1 cellular context compared by ENCODE assay signal in the genomic region with DNA sequence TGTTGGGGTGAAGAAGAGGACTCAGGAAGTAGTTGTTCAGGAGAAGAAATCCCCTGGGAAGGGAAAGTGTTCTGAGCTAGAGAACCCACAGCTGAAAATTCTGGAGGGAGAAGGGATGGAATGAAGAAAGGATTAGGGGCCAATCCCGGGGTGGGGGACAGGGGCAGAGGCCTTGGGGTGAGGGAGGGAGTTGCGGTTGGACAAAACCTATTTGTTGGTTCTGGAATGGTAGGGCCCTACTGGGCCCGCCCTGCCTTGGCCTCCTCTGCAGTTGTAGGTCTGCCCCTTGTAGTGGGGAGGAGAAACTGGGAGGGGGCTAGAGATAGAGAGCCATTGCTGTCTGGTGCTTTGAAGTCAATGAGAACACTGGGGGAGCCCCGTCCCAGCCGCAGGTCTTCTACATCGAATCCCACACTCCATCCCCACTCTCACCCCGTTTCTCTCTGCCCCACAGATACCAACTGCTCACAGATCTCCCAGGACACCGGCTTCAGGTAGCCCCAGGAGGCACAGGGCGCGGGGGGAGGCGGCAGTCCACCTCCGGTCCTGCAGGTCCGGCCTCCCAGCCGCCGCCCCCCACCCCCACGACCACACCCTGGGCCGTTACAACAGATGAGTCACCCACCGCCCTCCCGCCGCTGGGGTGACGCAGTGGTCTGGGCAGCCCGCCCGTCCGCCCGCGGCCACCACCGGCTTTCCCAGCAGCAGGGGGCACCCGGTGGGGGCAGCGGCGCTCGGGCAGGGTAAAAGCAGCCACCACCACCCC.
TF ChIP-seq lines count a peak whose summit lies in the region.

No MANE protein-coding gene starts in this region.

TF ChIP-seq in K562, 482 proteins besides CTCF, POLR2A, EP300 and RAD21 (continued from another document and continues in another):
- TF ChIP-seq, protein P1, sequence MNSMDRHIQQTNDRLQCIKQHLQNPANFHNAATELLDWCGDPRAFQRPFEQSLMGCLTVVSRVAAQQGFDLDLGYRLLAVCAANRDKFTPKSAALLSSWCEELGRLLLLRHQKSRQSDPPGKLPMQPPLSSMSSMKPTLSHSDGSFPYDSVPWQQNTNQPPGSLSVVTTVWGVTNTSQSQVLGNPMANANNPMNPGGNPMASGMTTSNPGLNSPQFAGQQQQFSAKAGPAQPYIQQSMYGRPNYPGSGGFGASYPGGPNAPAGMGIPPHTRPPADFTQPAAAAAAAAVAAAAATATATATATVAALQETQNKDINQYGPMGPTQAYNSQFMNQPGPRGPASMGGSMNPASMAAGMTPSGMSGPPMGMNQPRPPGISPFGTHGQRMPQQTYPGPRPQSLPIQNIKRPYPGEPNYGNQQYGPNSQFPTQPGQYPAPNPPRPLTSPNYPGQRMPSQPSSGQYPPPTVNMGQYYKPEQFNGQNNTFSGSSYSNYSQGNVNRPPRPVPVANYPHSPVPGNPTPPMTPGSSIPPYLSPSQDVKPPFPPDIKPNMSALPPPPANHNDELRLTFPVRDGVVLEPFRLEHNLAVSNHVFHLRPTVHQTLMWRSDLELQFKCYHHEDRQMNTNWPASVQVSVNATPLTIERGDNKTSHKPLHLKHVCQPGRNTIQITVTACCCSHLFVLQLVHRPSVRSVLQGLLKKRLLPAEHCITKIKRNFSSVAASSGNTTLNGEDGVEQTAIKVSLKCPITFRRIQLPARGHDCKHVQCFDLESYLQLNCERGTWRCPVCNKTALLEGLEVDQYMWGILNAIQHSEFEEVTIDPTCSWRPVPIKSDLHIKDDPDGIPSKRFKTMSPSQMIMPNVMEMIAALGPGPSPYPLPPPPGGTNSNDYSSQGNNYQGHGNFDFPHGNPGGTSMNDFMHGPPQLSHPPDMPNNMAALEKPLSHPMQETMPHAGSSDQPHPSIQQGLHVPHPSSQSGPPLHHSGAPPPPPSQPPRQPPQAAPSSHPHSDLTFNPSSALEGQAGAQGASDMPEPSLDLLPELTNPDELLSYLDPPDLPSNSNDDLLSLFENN (IDR thresholded peaks at IDR 0.05; ENCODE audit: low read depth in 2 of 2, low read length in 2 of 2): peak in 1 of 2 experiments; percentile 78; a peak in 2 of 4 replicates
- TF ChIP-seq SMC3 (conservative IDR thresholded peaks at IDR 0.05; ENCODE audit: insufficient read depth, low read depth, low read length) (no peak), FOXM1 (IDR thresholded peaks at IDR 0.05; ENCODE audit: low read depth) (no peak), FOXM1 (CRISPR knock-in tag; IDR thresholded peaks at IDR 0.05; ENCODE audit: low read depth) (no peak; the same call in 1 of the 2 replicates), RBBP5 (IDR thresholded peaks at IDR 0.05; ENCODE audit: borderline replicate concordance, insufficient read depth, low read length, poor library complexity, severe bottlenecking) (no peak), ETV1 (tag; conservative IDR thresholded peaks at IDR 0.05; ENCODE audit: low read depth) (peak; percentile 50), ZEB2 (IDR thresholded peaks at IDR 0.05) (peak; percentile 76), SIRT6 (IDR thresholded peaks at IDR 0.05; ENCODE audit: low read depth, low read length) (no peak), BHLHE40 (IDR thresholded peaks at IDR 0.05; ENCODE audit: low read length) (no peak), SMAD1 (IDR thresholded peaks at IDR 0.05; ENCODE audit: low read depth, low read length, partially characterized antibody) (no peak), STAT5B (CRISPR knock-in tag; IDR thresholded peaks at IDR 0.05) (no peak), PCBP2 (IDR thresholded peaks at IDR 0.05; ENCODE audit: low read depth, low read length, poor library complexity, severe bottlenecking) (no peak), JUND (IDR thresholded peaks at IDR 0.05; ENCODE audit: borderline replicate concordance, low read depth, low read length) (peak; percentile 99), JUND (tag; IDR thresholded peaks at IDR 0.05; ENCODE audit: borderline replicate concordance, low read depth, low read length) (peak; percentile 94; the same call in 1 of the 3 replicates), MAFF (IDR thresholded peaks at IDR 0.05; ENCODE audit: low read length) (no peak), TGIF2 (CRISPR knock-in tag; IDR thresholded peaks at IDR 0.05) (peak; percentile 24), ZBTB8A (IDR thresholded peaks at IDR 0.05; ENCODE audit: partially characterized antibody) (no peak), SRF (CRISPR knock-in tag; IDR thresholded peaks at IDR 0.05) (no peak), ARID1B (IDR thresholded peaks at IDR 0.05) (peak; percentile 79), BCOR (IDR thresholded peaks at IDR 0.05) (peak; percentile 41; the same call in 1 of the 2 replicates), SMARCC2 (IDR thresholded peaks at IDR 0.05; ENCODE audit: low read depth) (peak; percentile 65), PHB (CRISPR knock-in tag; IDR thresholded peaks at IDR 0.05) (no peak), MCM3 (IDR thresholded peaks at IDR 0.05) (no peak), HDAC3 (IDR thresholded peaks at IDR 0.05; ENCODE audit: borderline replicate concordance, partially characterized antibody) (peak; percentile 78), MCM7 (IDR thresholded peaks at IDR 0.05) (no peak), TOE1 (IDR thresholded peaks at IDR 0.05; ENCODE audit: borderline replicate concordance) (peak; percentile 15; the same call in 1 of the 2 replicates), TOE1 (CRISPR knock-in tag; IDR thresholded peaks at IDR 0.05; ENCODE audit: borderline replicate concordance, low read depth) (0 out of 2 replicates have a peak, but pooled peaks have one; percentile 69), HNRNPK (IDR thresholded peaks at IDR 0.05; ENCODE audit: low read depth, low read length, poor library complexity, severe bottlenecking) (peak; percentile 23), ZNF561 (CRISPR knock-in tag; conservative IDR thresholded peaks at IDR 0.05) (no peak), RBM14 (IDR thresholded peaks at IDR 0.05; ENCODE audit: borderline replicate concordance, insufficient read depth, low read depth, low read length) (no peak), DPF2 (IDR thresholded peaks at IDR 0.05) (peak; percentile 67), POLR2G (IDR thresholded peaks at IDR 0.05; ENCODE audit: low read depth, low read length) (peak; percentile 56; the same call in 1 of the 2 replicates), TAL1 (IDR thresholded peaks at IDR 0.05) (no peak), DMBX1 (CRISPR knock-in tag; IDR thresholded peaks at IDR 0.05; ENCODE audit: borderline replicate concordance) (no peak), STAT5A (IDR thresholded peaks at IDR 0.05; ENCODE audit: borderline replicate concordance, low read length) (no peak), BMI1 (IDR thresholded peaks at IDR 0.05; ENCODE audit: low read length) (no peak), PTTG1 (tag; IDR thresholded peaks at IDR 0.05; ENCODE audit: low read depth) (no peak), RBM22 (IDR thresholded peaks at IDR 0.05; ENCODE audit: low read depth, low read length, poor library complexity, severe bottlenecking) (peak; percentile 91), PHF21A (IDR thresholded peaks at IDR 0.05; ENCODE audit: borderline replicate concordance, low read depth) (peak; percentile 6; the same call in 1 of the 2 replicates), CTBP1 (IDR thresholded peaks at IDR 0.05; ENCODE audit: borderline replicate concordance) (peak; percentile 65; the same call in 1 of the 2 replicates), SP1 (CRISPR knock-in tag; IDR thresholded peaks at IDR 0.05) (peak; percentile 68; the same call in 1 of the 2 replicates), KDM4B (IDR thresholded peaks at IDR 0.05; ENCODE audit: borderline replicate concordance in 2 of 2, low read depth in 1 of 2) (0 out of 4 replicates have a peak, but pooled peaks of 1 of the 2 experiments have one; percentile 17), TRIM24 (IDR thresholded peaks at IDR 0.05) (peak; percentile 46 to 73; a peak in 3 of 4 replicates), POLR2B (IDR thresholded peaks at IDR 0.05; ENCODE audit: low read depth, partially characterized antibody) (peak; percentile 26), BRD4 (IDR thresholded peaks at IDR 0.05) (no peak), ZNF583 (CRISPR knock-in tag; IDR thresholded peaks at IDR 0.05) (no peak), ZNF785 (CRISPR knock-in tag; IDR thresholded peaks at IDR 0.05) (no peak), NR2C2 (CRISPR knock-in tag; IDR thresholded peaks at IDR 0.05) (no peak), NR2C2 (tag; IDR thresholded peaks at IDR 0.05) (peak; percentile 61), MIER1 (IDR thresholded peaks at IDR 0.05; ENCODE audit: low read depth) (no peak), ESRRA (IDR thresholded peaks at IDR 0.05; ENCODE audit: borderline replicate concordance, low read depth) (peak; percentile 53), ZNF76 (CRISPR knock-in tag; IDR thresholded peaks at IDR 0.05; ENCODE audit: borderline replicate concordance) (no peak), MCM2 (IDR thresholded peaks at IDR 0.05; ENCODE audit: low read depth) (no peak), CBFA2T3 (IDR thresholded peaks at IDR 0.05) (peak; percentile 59), HDAC2 (IDR thresholded peaks at IDR 0.05) (no peak), MYBL2 (IDR thresholded peaks at IDR 0.05; ENCODE audit: low read depth) (peak; percentile 80), MYBL2 (CRISPR knock-in tag; IDR thresholded peaks at IDR 0.05; ENCODE audit: borderline replicate concordance) (no peak), C11orf30 (IDR thresholded peaks at IDR 0.05; ENCODE audit: low read depth) (peak; percentile 50; the same call in 1 of the 2 replicates), STAG1 (CRISPR knock-in tag; IDR thresholded peaks at IDR 0.05; ENCODE audit: borderline replicate concordance) (no peak), GABPB1 (CRISPR knock-in tag; IDR thresholded peaks at IDR 0.05) (peak; percentile 61)
- TF ChIP-seq, protein P2, sequence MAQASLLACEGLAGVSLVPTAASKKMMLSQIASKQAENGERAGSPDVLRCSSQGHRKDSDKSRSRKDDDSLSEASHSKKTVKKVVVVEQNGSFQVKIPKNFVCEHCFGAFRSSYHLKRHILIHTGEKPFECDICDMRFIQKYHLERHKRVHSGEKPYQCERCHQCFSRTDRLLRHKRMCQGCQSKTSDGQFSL (CRISPR knock-in tag; IDR thresholded peaks at IDR 0.05): peak; percentile 65; the same call in 1 of the 2 replicates
- TF ChIP-seq, protein P2 (tag; IDR thresholded peaks at IDR 0.05): no peak; a peak in 1 of 4 replicates
- TF ChIP-seq, protein P3, sequence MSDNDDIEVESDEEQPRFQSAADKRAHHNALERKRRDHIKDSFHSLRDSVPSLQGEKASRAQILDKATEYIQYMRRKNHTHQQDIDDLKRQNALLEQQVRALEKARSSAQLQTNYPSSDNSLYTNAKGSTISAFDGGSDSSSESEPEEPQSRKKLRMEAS (CRISPR knock-in tag; IDR thresholded peaks at IDR 0.05): no peak
- TF ChIP-seq, protein P4, sequence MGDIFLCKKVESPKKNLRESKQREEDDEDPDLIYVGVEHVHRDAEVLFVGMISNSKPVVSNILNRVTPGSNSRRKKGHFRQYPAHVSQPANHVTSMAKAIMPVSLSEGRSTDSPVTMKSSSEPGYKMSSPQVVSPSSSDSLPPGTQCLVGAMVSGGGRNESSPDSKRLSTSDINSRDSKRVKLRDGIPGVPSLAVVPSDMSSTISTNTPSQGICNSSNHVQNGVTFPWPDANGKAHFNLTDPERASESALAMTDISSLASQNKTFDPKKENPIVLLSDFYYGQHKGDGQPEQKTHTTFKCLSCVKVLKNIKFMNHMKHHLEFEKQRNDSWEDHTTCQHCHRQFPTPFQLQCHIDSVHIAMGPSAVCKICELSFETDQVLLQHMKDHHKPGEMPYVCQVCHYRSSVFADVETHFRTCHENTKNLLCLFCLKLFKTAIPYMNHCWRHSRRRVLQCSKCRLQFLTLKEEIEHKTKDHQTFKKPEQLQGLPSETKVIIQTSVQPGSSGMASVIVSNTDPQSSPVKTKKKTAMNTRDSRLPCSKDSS (IDR thresholded peaks at IDR 0.05; ENCODE audit: low read depth, partially characterized antibody): no peak
- TF ChIP-seq, protein P5, sequence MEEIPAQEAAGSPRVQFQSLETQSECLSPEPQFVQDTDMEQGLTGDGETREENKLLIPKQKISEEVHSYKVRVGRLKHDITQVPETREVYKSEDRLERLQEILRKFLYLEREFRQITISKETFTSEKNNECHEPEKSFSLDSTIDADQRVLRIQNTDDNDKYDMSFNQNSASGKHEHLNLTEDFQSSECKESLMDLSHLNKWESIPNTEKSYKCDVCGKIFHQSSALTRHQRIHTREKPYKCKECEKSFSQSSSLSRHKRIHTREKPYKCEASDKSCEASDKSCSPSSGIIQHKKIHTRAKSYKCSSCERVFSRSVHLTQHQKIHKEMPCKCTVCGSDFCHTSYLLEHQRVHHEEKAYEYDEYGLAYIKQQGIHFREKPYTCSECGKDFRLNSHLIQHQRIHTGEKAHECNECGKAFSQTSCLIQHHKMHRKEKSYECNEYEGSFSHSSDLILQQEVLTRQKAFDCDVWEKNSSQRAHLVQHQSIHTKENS (CRISPR knock-in tag; IDR thresholded peaks at IDR 0.05): no peak
- TF ChIP-seq, protein P6, sequence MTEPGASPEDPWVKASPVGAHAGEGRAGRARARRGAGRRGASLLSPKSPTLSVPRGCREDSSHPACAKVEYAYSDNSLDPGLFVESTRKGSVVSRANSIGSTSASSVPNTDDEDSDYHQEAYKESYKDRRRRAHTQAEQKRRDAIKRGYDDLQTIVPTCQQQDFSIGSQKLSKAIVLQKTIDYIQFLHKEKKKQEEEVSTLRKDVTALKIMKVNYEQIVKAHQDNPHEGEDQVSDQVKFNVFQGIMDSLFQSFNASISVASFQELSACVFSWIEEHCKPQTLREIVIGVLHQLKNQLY (CRISPR knock-in tag; conservative IDR thresholded peaks at IDR 0.05): no peak
- TF ChIP-seq, protein P7, sequence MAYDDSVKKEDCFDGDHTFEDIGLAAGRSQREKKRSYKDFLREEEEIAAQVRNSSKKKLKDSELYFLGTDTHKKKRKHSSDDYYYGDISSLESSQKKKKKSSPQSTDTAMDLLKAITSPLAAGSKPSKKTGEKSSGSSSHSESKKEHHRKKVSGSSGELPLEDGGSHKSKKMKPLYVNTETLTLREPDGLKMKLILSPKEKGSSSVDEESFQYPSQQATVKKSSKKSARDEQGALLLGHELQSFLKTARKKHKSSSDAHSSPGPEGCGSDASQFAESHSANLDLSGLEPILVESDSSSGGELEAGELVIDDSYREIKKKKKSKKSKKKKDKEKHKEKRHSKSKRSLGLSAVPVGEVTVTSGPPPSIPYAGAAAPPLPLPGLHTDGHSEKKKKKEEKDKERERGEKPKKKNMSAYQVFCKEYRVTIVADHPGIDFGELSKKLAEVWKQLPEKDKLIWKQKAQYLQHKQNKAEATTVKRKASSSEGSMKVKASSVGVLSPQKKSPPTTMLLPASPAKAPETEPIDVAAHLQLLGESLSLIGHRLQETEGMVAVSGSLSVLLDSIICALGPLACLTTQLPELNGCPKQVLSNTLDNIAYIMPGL (CRISPR knock-in tag; IDR thresholded peaks at IDR 0.05): no peak
- TF ChIP-seq, protein P8, sequence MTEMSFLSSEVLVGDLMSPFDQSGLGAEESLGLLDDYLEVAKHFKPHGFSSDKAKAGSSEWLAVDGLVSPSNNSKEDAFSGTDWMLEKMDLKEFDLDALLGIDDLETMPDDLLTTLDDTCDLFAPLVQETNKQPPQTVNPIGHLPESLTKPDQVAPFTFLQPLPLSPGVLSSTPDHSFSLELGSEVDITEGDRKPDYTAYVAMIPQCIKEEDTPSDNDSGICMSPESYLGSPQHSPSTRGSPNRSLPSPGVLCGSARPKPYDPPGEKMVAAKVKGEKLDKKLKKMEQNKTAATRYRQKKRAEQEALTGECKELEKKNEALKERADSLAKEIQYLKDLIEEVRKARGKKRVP (CRISPR knock-in tag; IDR thresholded peaks at IDR 0.05): no peak
